In genomic region chr2:69436594-69436936, GRCh38 we compare ENCODE assay signal across 8 cellular contexts. TPM values are rescaled to one million over a fixed set of nuclear protein-coding genes. Genes with fewer than 3 reads are reported as not detected.
DNase-seq lines count a peak whose midpoint lies in the region; TF ChIP-seq lines count a peak whose summit lies in the region.

No MANE protein-coding gene starts in this region.

- H3K27ac Mint-ChIP-seq in T-helper 1 cell treated with Interleukin-12 subunit alpha and Interleukin-12 subunit beta and Interleukin-4 antibody, amounts not matched to agents 30 μg/mL and 1 μg/mL, for 36 hours: peak overlapping the region; percentile 91
- H3K27ac Mint-ChIP-seq in MCF 10A (ENCODE audit: low read depth, unreplicated experiment): peak overlapping the region; percentile 99
- H3K27ac Mint-ChIP-seq in mesothelial cell of epicardium: peak overlapping the region; percentile 97

- no peaks in the 10 kb centered on the region for H3K27me3 ChIP-seq in HUES64 (ENCODE audit: insufficient read depth, low read length)

- peaks cover 3% of the 10 kb centered on the region for H3K36me3 Mint-ChIP-seq in T-helper 1 cell treated with Interleukin-12 subunit alpha and Interleukin-12 subunit beta and Interleukin-4 antibody, amounts not matched to agents 30 μg/mL and 1 μg/mL, for 36 hours (ENCODE audit: low read depth)
- peaks cover 9% of the 10 kb centered on the region for H3K36me3 Mint-ChIP-seq in MCF 10A (ENCODE audit: insufficient read depth, unreplicated experiment)
- H3K36me3 Mint-ChIP-seq in mesothelial cell of epicardium: peaks cover 2% of the 10 kb centered on the region

- intact Hi-C loops in MCF 10A (cut with micrococcal nuclease): loop anchor here (2.0 to 5.0 kb wide), 2 partner anchors 206 to 278 kb away; partner anchors contain the start of gene AAK1

- peaks cover 8% of the 10 kb centered on the region for H3K9me3 Mint-ChIP-seq in T-helper 1 cell treated with Interleukin-12 subunit alpha and Interleukin-12 subunit beta and Interleukin-4 antibody, amounts not matched to agents 30 μg/mL and 1 μg/mL, for 36 hours
- H3K9me3 Mint-ChIP-seq in MCF 10A (ENCODE audit: unreplicated experiment) (no peaks in the 10 kb centered on the region), mesothelial cell of epicardium (no peaks in the 10 kb centered on the region)

- H3K36me3 ChIP-seq in HUES64 (ENCODE audit: insufficient read depth, low read length): peaks cover 3% of the 10 kb centered on the region; the same call in 1 of the 2 replicates

- no TSS peak for BruUV-seq in MCF 10A (replicated peaks; lab: Mats Ljungman, UMichigan)

- H3K4me3 ChIP-seq in HUES64 (ENCODE audit: low read length): peak overlapping the region; percentile 79

- peak overlapping the region; percentile 82 for H3K27ac ChIP-seq in HUES64 (ENCODE audit: low read depth, low read length)

- H3K4me1 ChIP-seq in HUES64 (ENCODE audit: insufficient read depth, low read length): peaks cover 25% of the 10 kb centered on the region

- POLR2A ChIA-PET in MCF 10A (lab: Yijun Ruan, JAX): interaction anchor here (0.7 to 3.3 kb wide), 15 partner anchors 14 to 493 kb away, joined by 3 to 32 read pairs (median 5); partner anchors contain the start of genes AAK1, ANXA4 and GFPT1

- peak overlapping the region; percentile 86 for H3K4me3 Mint-ChIP-seq in T-helper 1 cell treated with Interleukin-12 subunit alpha and Interleukin-12 subunit beta and Interleukin-4 antibody, amounts not matched to agents 30 μg/mL and 1 μg/mL, for 36 hours
- peak overlapping the region; percentile 81 for H3K4me3 Mint-ChIP-seq in MCF 10A (ENCODE audit: unreplicated experiment)
- peak overlapping the region; percentile 94 for H3K4me3 Mint-ChIP-seq in mesothelial cell of epicardium

- CTCF ChIA-PET in MCF 10A (lab: Yijun Ruan, JAX): interaction anchor here (0.7 to 1.9 kb wide), 7 partner anchors 10 to 392 kb away, joined by 3 to 7 read pairs (median 3); no protein-coding TSS in a partner anchor

- H3K9ac ChIP-seq in HUES64 (ENCODE audit: low read depth, low read length): peak overlapping the region; percentile 87

- 15% methylated on average over 5 of the region's 5 CpGs for WGBS in HUES64

- peaks cover 17% of the 10 kb centered on the region for H3K4me1 Mint-ChIP-seq in T-helper 1 cell treated with Interleukin-12 subunit alpha and Interleukin-12 subunit beta and Interleukin-4 antibody, amounts not matched to agents 30 μg/mL and 1 μg/mL, for 36 hours (ENCODE audit: low read depth)
- H3K4me1 Mint-ChIP-seq in MCF 10A (ENCODE audit: insufficient read depth, unreplicated experiment) (peaks cover 13% of the 10 kb centered on the region), mesothelial cell of epicardium (peaks cover 26% of the 10 kb centered on the region)

- no peaks in the 10 kb centered on the region for H3K27me3 Mint-ChIP-seq in T-helper 1 cell treated with Interleukin-12 subunit alpha and Interleukin-12 subunit beta and Interleukin-4 antibody, amounts not matched to agents 30 μg/mL and 1 μg/mL, for 36 hours (ENCODE audit: low read depth)
- no peaks in the 10 kb centered on the region for H3K27me3 Mint-ChIP-seq in MCF 10A (ENCODE audit: insufficient read depth, unreplicated experiment)
- H3K27me3 Mint-ChIP-seq in mesothelial cell of epicardium (ENCODE audit: low read depth): no peaks in the 10 kb centered on the region

- DNase-seq in T-helper 1 cell (no peak), MCF 10A (ENCODE audit: unreplicated experiment) (no peak), mesothelial cell of epicardium (ENCODE audit: low spot score in 2 of 2, unreplicated experiment in 2 of 2) (no peak), NCI-H128 (lab: John Stamatoyannopoulos, UW; ENCODE audit: unreplicated experiment) (no peak), NCI-H446 treated with DMSO at 0.1 percent for 48 hours (lab: John Stamatoyannopoulos, UW) (no peak), NCI-H187 treated with DMSO at 0.1 percent for 48 hours (lab: John Stamatoyannopoulos, UW) (no peak)

- TF ChIP-seq CTCF in MCF 10A (IDR thresholded peaks at IDR 0.05; ENCODE audit: unreplicated experiment): no peak
- no peak for TF ChIP-seq CTCF in mesothelial cell of epicardium (IDR thresholded peaks at IDR 0.05; ENCODE audit: unreplicated experiment)

- H3K9me3 ChIP-seq in HUES64 (ENCODE audit: insufficient read depth, low read depth, low read length): no peaks in the 10 kb centered on the region

RNA-seq across cellular contexts. Expression of gene NFU1, which starts 0.7 kb away (rescaled TPM):
- 31.2 TPM for polyA plus RNA-seq in HUES64 (2013, experiment 1 of 2)
- 41.5 TPM for polyA plus RNA-seq in HUES64 (2013, experiment 2 of 2)
- total RNA-seq in MCF 10A (2022) (29.5 and 32.3 TPM in 2 replicates), mesothelial cell of epicardium (31.9 to 35.6 TPM (median 34.7 TPM) in 3 replicates)

RNA-seq across cellular contexts. Expression of gene GFPT1, which starts 49.5 kb away (rescaled TPM):
- 24.1 TPM for polyA plus RNA-seq in HUES64 (2013, experiment 1 of 2)
- 25.4 TPM for polyA plus RNA-seq in HUES64 (2013, experiment 2 of 2)
- 176 and 230 TPM in 2 replicates for total RNA-seq in MCF 10A (2022)
- total RNA-seq in mesothelial cell of epicardium: 49.5 to 52.7 TPM (median 50.4 TPM) in 3 replicates
